ENCODE assay signal across 7 cellular contexts in genomic region chr20:51012357-51012756, GRCh38. TPM values are rescaled to one million over a fixed set of nuclear protein-coding genes. Genes with fewer than 3 reads are reported as not detected.
"Had no signal": no experiment of that assay in that cellular context is flagged by ENCODE, and none has a peak within 500 bp of the region (broad histone marks: within the 10 kb centered on the region; RNA-seq: fewer than 3 reads in every experiment).

No MANE protein-coding gene starts in this region.

- H3K4me2 ChIP-seq: GM23338 had no signal

- H2AFZ ChIP-seq: GM23338 had no signal

- H3K9me3 Mint-ChIP-seq: GM23338, H9, IgD-negative memory B cell had no signal

- ATAC-seq: GM23338, HepG2 had no signal

- H3K4me3 Mint-ChIP-seq: GM23338, H9, IgD-negative memory B cell had no signal

- DNase-seq: H9, HCEC 1CT, KBM-7 had no signal

- H3K27ac ChIP-seq: HL-60 had no signal

- H3K27ac Mint-ChIP-seq: GM23338, H9, IgD-negative memory B cell had no signal

- H3K36me3 Mint-ChIP-seq: IgD-negative memory B cell had no signal

- H3K4me1 Mint-ChIP-seq: IgD-negative memory B cell had no signal

- H3K4me3 ChIP-seq: GM23338 had no signal

RNA-seq across cellular contexts. Expression of gene KCNG1, which starts 10.6 kb away (rescaled TPM):
- total RNA-seq: HepG2 had no signal
- polyA plus RNA-seq: HepG2 had no signal
